In the genomic region with DNA sequence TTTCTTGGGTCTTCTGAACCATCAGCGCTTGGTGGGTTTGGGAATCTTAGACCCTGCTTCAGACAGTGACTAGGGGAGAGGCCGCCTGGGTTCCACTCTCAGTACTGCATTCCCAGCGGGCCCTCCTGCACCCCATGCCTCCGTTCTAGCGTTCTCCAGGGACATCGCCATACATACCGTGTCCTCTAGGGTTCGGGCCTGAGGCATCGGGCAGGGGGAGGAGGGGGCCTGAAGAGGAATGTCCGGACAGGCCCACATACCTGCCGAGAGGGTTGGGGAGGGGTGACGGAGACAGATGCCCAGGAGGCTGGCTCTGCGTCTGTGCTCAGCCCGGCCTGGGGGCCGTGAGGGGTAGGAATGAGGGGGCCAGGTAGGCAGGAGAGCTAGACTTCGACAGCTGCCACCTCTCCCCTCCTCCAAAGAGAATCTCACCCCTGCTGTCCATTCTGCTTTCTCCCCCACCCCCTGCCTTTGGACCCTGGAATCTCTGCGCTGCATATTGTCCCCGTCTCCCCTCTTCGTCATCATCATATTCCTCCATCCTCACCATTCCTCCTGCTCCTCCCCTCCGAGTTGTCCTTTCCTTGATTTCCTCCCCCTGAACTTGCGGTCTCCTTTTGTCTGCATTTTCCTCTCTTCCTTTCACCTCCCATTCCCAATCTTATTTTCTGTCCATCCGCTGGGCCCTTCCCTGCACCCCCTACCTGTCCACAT, we compare ENCODE assay signal across 23 cellular contexts. TPM values are rescaled to one million over a fixed set of nuclear protein-coding genes. Genes with fewer than 3 reads are reported as not detected.
DNase-seq lines count a peak whose midpoint lies in the region; ATAC-seq, FAIRE-seq and TF ChIP-seq lines count a peak whose summit lies in the region.
"Had no signal": no experiment of that assay in that cellular context is flagged by ENCODE, and none has a peak within 500 bp of the region (broad histone marks: within the 10 kb centered on the region; RNA-seq: fewer than 3 reads in every experiment).

No MANE protein-coding gene starts in this region.

- H3K79me2 ChIP-seq in HepG2 (ENCODE audit: insufficient read depth, low read length), result no peaks in the 10 kb centered on the region
- no peaks in the 10 kb centered on the region for H3K79me2 ChIP-seq in OCI-LY7 (ENCODE audit: insufficient read depth, low read depth, low read length)

- no peak for TF ChIP-seq POLR2A in HepG2 (IDR thresholded peaks at IDR 0.05; ENCODE audit: insufficient read depth in 1 of 2, low read depth in 2 of 2, low read length in 2 of 2)
- no peak for TF ChIP-seq POLR2A in right lobe of liver (IDR thresholded peaks at IDR 0.05)

- H4K20me1 ChIP-seq in HepG2 (ENCODE audit: insufficient read depth, low read length) (peaks cover 3% of the 10 kb centered on the region; the same call in 1 of the 2 replicates), OCI-LY7 (ENCODE audit: insufficient read depth, low read length) (no peaks in the 10 kb centered on the region)

- TF ChIP-seq CTCF in HepG2 (CRISPR knock-in tag; IDR thresholded peaks at IDR 0.05) (no peak), right lobe of liver (IDR thresholded peaks at IDR 0.05) (no peak), OCI-LY7 (conservative IDR thresholded peaks at IDR 0.05; ENCODE audit: low read length) (no peak)

- POLR2A ChIA-PET in HepG2 (lab: Yijun Ruan, JAX) (no interaction called here), OCI-LY7 (lab: Charles Lee) (no interaction called here)

- H3K4me3 Mint-ChIP-seq in T-helper 17 cell, result peak overlapping the region; percentile 94
- peak overlapping the region; percentile 71 to 83 for H3K4me3 Mint-ChIP-seq in stimulated activated naive B cell treated with anti-CD40 and anti-IgM and Interleukin-4, amounts not matched to agents 10 μg/mL and 1 μg/mL and 100 μg/mL, for 72 hours

- peaks cover 25% of the 10 kb centered on the region for H3K4me1 Mint-ChIP-seq in T-helper 17 cell
- peaks cover 34 to 48% of the 10 kb centered on the region in 2 donors for H3K4me1 Mint-ChIP-seq in stimulated activated naive B cell treated with anti-CD40 and anti-IgM and Interleukin-4, amounts not matched to agents 10 μg/mL and 1 μg/mL and 100 μg/mL, for 72 hours

- CTCF ChIA-PET in HepG2 (lab: Yijun Ruan, JAX; ENCODE audit: low intra/inter-chr PET ratio, low total read pairs) (no interaction called here), OCI-LY7 (lab: Charles Lee; ENCODE audit: unreplicated experiment) (no interaction called here)

- intact Hi-C loops in HepG2 (cut with micrococcal nuclease; ENCODE audit: unreplicated experiment), result no loop called here
- intact Hi-C loops in right lobe of liver (cut with DNase I), result no loop called here
- intact Hi-C loops in OCI-LY7 (cut with micrococcal nuclease; ENCODE audit: unreplicated experiment), result no loop called here

- TF ChIP-seq EP300 in HepG2 (IDR thresholded peaks at IDR 0.05; ENCODE audit: low read depth in 2 of 2, low read length in 2 of 2) (no peak), HepG2 (CRISPR knock-in tag; IDR thresholded peaks at IDR 0.05; ENCODE audit: borderline replicate concordance) (no peak)

- peaks cover 12% of the 10 kb centered on the region for H3K36me3 Mint-ChIP-seq in T-helper 17 cell (ENCODE audit: low read depth)
- peaks cover 0 to 5% of the 10 kb centered on the region in 2 donors for H3K36me3 Mint-ChIP-seq in stimulated activated naive B cell treated with anti-CD40 and anti-IgM and Interleukin-4, amounts not matched to agents 10 μg/mL and 1 μg/mL and 100 μg/mL, for 72 hours

- TF ChIP-seq RAD21 in HepG2 (CRISPR knock-in tag; IDR thresholded peaks at IDR 0.05), result no peak

- H3K27me3 Mint-ChIP-seq in T-helper 17 cell, result peaks cover 59% of the 10 kb centered on the region
- H3K27me3 Mint-ChIP-seq in stimulated activated naive B cell treated with anti-CD40 and anti-IgM and Interleukin-4, amounts not matched to agents 10 μg/mL and 1 μg/mL and 100 μg/mL, for 72 hours, result peaks cover 35 to 56% of the 10 kb centered on the region in 2 donors

- H3K4me3 ChIP-seq in HepG2 (replicated peaks in 1 of 3; ENCODE audit: insufficient read depth in 1 of 3, low read depth in 2 of 3, low read length in 3 of 3), result no peak overlapping the region
- H3K4me3 ChIP-seq in right lobe of liver, result no peak overlapping the region
- H3K4me3 ChIP-seq in OCI-LY7 (ENCODE audit: low read depth, low read length, poor library complexity, severe bottlenecking), result no peak overlapping the region
- H3K4me3 ChIP-seq: ascending aorta, esophagus muscularis mucosa, heart left ventricle, K562, mucosa of descending colon had no signal

- no peak for FAIRE-seq in HepG2 (lab: Jason Lieb, UNC)
- FAIRE-seq: K562 had no signal

- no peaks in the 10 kb centered on the region for H3K9me2 ChIP-seq in OCI-LY7 (ENCODE audit: insufficient read depth, low read length)

- peak; percentile 54 for ATAC-seq in HepG2
- no peak for ATAC-seq in right lobe of liver
- ATAC-seq in T-helper 17 cell, result no peak
- no peak for ATAC-seq in stimulated activated naive B cell treated with anti-CD40 and anti-IgM and Interleukin-4, amounts not matched to agents 10 μg/mL and 1 μg/mL and 100 μg/mL, for 72 hours (replicated peaks)
- no peak for ATAC-seq in HG02885 (IDR thresholded peaks at IDR 0.05; ENCODE audit: poor library complexity, unreplicated experiment)
- ATAC-seq: HCT116, K562 had no signal

- no peak overlapping the region for H3K27ac ChIP-seq in HepG2 (ENCODE audit: extremely low read length, insufficient read depth, low read length)
- H3K27ac ChIP-seq in right lobe of liver, result no peak overlapping the region
- H3K27ac ChIP-seq in OCI-LY7 (ENCODE audit: low read depth, low read length, poor library complexity, severe bottlenecking), result no peak overlapping the region
- H3K27ac ChIP-seq: ascending aorta, esophagus muscularis mucosa, heart left ventricle, spleen, stomach had no signal

- H3K27me3 ChIP-seq in HepG2 (ENCODE audit: control insufficient read depth in 1 of 2, insufficient read depth in 2 of 2, low read length in 2 of 2) (peaks cover 9 to 94% of the 10 kb centered on the region in 2 experiments; a peak in 4 of 5 replicates), right lobe of liver (peaks cover 0 to 18% of the 10 kb centered on the region in 2 donors)

- DNase-seq in HepG2 (ENCODE audit: low spot score) (no peak), right lobe of liver (no peak), T-helper 17 cell (no peak), iPS-NIHi11 (ENCODE audit: low spot score) (peak; percentile 66), EL (no peak), OCI-LY7 (ENCODE audit: low spot score) (no peak)
- DNase-seq in stimulated activated naive B cell treated with anti-CD40 and anti-IgM and Interleukin-4, amounts not matched to agents 10 μg/mL and 1 μg/mL and 100 μg/mL, for 72 hours, result no peak
- DNase-seq: Calu3, GDM1, mucosa of descending colon, NCI-H1048, posterior cingulate gyrus, SHP77, stomach, T1000 had no signal

- H3K36me3 ChIP-seq in HepG2 (replicated peaks in 1 of 2; ENCODE audit: control insufficient read depth in 1 of 2, insufficient read depth in 2 of 2, low read length in 2 of 2) (no peaks in the 10 kb centered on the region), right lobe of liver (no peaks in the 10 kb centered on the region), OCI-LY7 (ENCODE audit: insufficient read depth, low read length) (no peaks in the 10 kb centered on the region)
- H3K36me3 ChIP-seq: ascending aorta, esophagus muscularis mucosa, heart left ventricle, stomach had no signal

- H3K4me2 ChIP-seq in HepG2 (ENCODE audit: low read depth, low read length) (no peak overlapping the region), OCI-LY7 (ENCODE audit: low read length) (no peak overlapping the region)

- no peak overlapping the region for H3K27ac Mint-ChIP-seq in T-helper 17 cell
- H3K27ac Mint-ChIP-seq in stimulated activated naive B cell treated with anti-CD40 and anti-IgM and Interleukin-4, amounts not matched to agents 10 μg/mL and 1 μg/mL and 100 μg/mL, for 72 hours, result no peak overlapping the region

- H3K4me1 ChIP-seq in HepG2 (ENCODE audit: insufficient read depth, low read length) (no peaks in the 10 kb centered on the region; the same call in 1 of the 2 replicates), right lobe of liver (peaks cover 0 to 7% (median 0%) of the 10 kb centered on the region in 4 donors), OCI-LY7 (ENCODE audit: insufficient read depth, low read length, poor library complexity, severe bottlenecking) (peaks cover 14% of the 10 kb centered on the region)

- no TSS peak for BruUV-seq in HepG2 (replicated peaks; lab: Mats Ljungman, UMichigan)
- BruUV-seq in OCI-LY7 (replicated peaks; lab: Mats Ljungman, UMichigan), result no TSS peak

- no peaks in the 10 kb centered on the region for H3K9me3 Mint-ChIP-seq in stimulated activated naive B cell treated with anti-CD40 and anti-IgM and Interleukin-4, amounts not matched to agents 10 μg/mL and 1 μg/mL and 100 μg/mL, for 72 hours

- in situ Hi-C loops in HepG2 (cut with HindIII; ENCODE audit: extremely low pct_ligation_motif_present, low pct_unique_long_range_greater_than_20kb), result no loop called here

- no peak overlapping the region for H3K9ac ChIP-seq in HepG2 (ENCODE audit: insufficient read depth, low read depth, low read length)

- H3K9me3 ChIP-seq in HepG2 (ENCODE audit: low read length) (no peaks in the 10 kb centered on the region), right lobe of liver (no peaks in the 10 kb centered on the region), T-helper 17 cell (ENCODE audit: control insufficient read depth, low read length, poor library complexity, severe bottlenecking) (no peaks in the 10 kb centered on the region), OCI-LY7 (ENCODE audit: low read length) (no peaks in the 10 kb centered on the region)
- H3K9me3 ChIP-seq: ascending aorta, esophagus muscularis mucosa, heart left ventricle, mucosa of descending colon, spleen, stomach had no signal

- H2AFZ ChIP-seq in HepG2 (ENCODE audit: low read length), result no peak overlapping the region
- H2AFZ ChIP-seq in OCI-LY7 (ENCODE audit: low read length), result no peak overlapping the region

- WGBS in HepG2 (ENCODE audit: low lambda C conversion rate), result 22% methylated on average over 22 of the region's 22 CpGs
- WGBS in right lobe of liver (ENCODE audit: insufficient coverage, low coverage, low lambda C conversion rate, missing lambda C conversion rate), result 7% methylated on average over 11 of the region's 22 CpGs

RNA-seq across cellular contexts. Expression of gene WNT10A, which starts 7.8 kb away (rescaled TPM):
- not detected in 2 replicates for total RNA-seq in HepG2 (2016; rRNA removed; fragmentation: Illumina TruSeq; extraction: Trizol)
- total RNA-seq in HepG2 (2016; cell fraction: cytosol; rRNA removed; fragmentation: Illumina TruSeq; extraction: Trizol; ENCODE audit: low read depth), result 0.20 TPM in 1 of 2 replicates, not detected in the other
- total RNA-seq in HepG2 (2016; cell fraction: insoluble cytoplasmic fraction; rRNA removed; fragmentation: Illumina TruSeq; extraction: Trizol), result not detected in 2 replicates
- total RNA-seq in HepG2 (2016; cell fraction: membrane; rRNA removed; fragmentation: Illumina TruSeq; extraction: Trizol), result not detected in 2 replicates
- not detected in 2 replicates for total RNA-seq in HepG2 (2016; cell fraction: nucleus; rRNA removed; fragmentation: Illumina TruSeq; extraction: Trizol)
- polyA plus RNA-seq in HepG2 (2011; rRNA removed), result 0.03 TPM in 1 of 2 replicates, not detected in the other
- 0.03 TPM in 2 replicates for polyA plus RNA-seq in HepG2 (2011; cell fraction: cytosol; rRNA removed)
- 0.12 TPM in 1 of 2 replicates, not detected in the other for polyA plus RNA-seq in HepG2 (2011; cell fraction: nucleus; rRNA removed)
- not detected in 2 replicates for polyA plus RNA-seq in HepG2 (2012)
- 0.07 TPM in 1 of 2 replicates, not detected in the other for polyA plus RNA-seq in HepG2 (2016; cell fraction: cytosol; fragmentation: Illumina TruSeq; extraction: Trizol; ENCODE audit: low read depth)
- polyA plus RNA-seq in HepG2 (2016; cell fraction: insoluble cytoplasmic fraction; fragmentation: Illumina TruSeq; extraction: Trizol; ENCODE audit: low read depth), result not detected in 2 replicates
- polyA plus RNA-seq in HepG2 (2016; cell fraction: membrane; fragmentation: Illumina TruSeq; extraction: Trizol; ENCODE audit: low read depth), result not detected in 2 replicates
- polyA plus RNA-seq in HepG2 (2016; cell fraction: nucleus; fragmentation: Illumina TruSeq; extraction: Trizol; ENCODE audit: insufficient read depth, low read depth), result not detected in 2 replicates
- 0.05 TPM in 1 of 2 replicates, not detected in the other for polyA minus RNA-seq in HepG2 (2011; rRNA and poly(A)+ RNA removed; ENCODE audit: low replicate concordance)
- not detected in 2 replicates for polyA minus RNA-seq in HepG2 (2011; cell fraction: cytosol; rRNA and poly(A)+ RNA removed)
- polyA minus RNA-seq in HepG2 (2011; cell fraction: nucleus; rRNA and poly(A)+ RNA removed), result not detected in 2 replicates
- total RNA-seq in right lobe of liver, result under 1 TPM in 1 of 6 experiments, not detected in 5; 0.31 TPM
- total RNA-seq in T-helper 17 cell, result 10 to 100 TPM in 1 of 2 donors, 1 to 10 TPM in 1; 5.5 to 14.4 TPM
- total RNA-seq in OCI-LY7 (2014; rRNA removed; shearing (Covaris generic)), result 3.6 and 5.5 TPM in 2 replicates
- total RNA-seq in OCI-LY7 (2022), result 6.4 and 11.4 TPM in 2 replicates
- total RNA-seq: ascending aorta, K562 had no signal
- polyA plus RNA-seq: AG04450, K562 had no signal

RNA-seq across cellular contexts. Expression of gene WNT6, which starts 13.2 kb away (rescaled TPM):
- total RNA-seq in HepG2 (2016; rRNA removed; fragmentation: Illumina TruSeq; extraction: Trizol), result 0.20 TPM in 1 of 2 replicates, not detected in the other
- total RNA-seq in HepG2 (2016; cell fraction: cytosol; rRNA removed; fragmentation: Illumina TruSeq; extraction: Trizol; ENCODE audit: low read depth), result not detected in 2 replicates
- total RNA-seq in HepG2 (2016; cell fraction: insoluble cytoplasmic fraction; rRNA removed; fragmentation: Illumina TruSeq; extraction: Trizol), result 0.13 TPM in 1 of 2 replicates, not detected in the other
- total RNA-seq in HepG2 (2016; cell fraction: membrane; rRNA removed; fragmentation: Illumina TruSeq; extraction: Trizol), result 0.12 TPM in 1 of 2 replicates, not detected in the other
- total RNA-seq in HepG2 (2016; cell fraction: nucleus; rRNA removed; fragmentation: Illumina TruSeq; extraction: Trizol), result not detected in 2 replicates
- polyA plus RNA-seq in HepG2 (2011; rRNA removed), result 0.09 TPM in 1 of 2 replicates, not detected in the other
- polyA plus RNA-seq in HepG2 (2011; cell fraction: cytosol; rRNA removed), result 0.04 and 0.05 TPM in 2 replicates
- polyA plus RNA-seq in HepG2 (2011; cell fraction: nucleus; rRNA removed), result 0.28 and 0.42 TPM in 2 replicates
- not detected in 2 replicates for polyA plus RNA-seq in HepG2 (2012)
- not detected in 2 replicates for polyA plus RNA-seq in HepG2 (2016; cell fraction: cytosol; fragmentation: Illumina TruSeq; extraction: Trizol; ENCODE audit: low read depth)
- polyA plus RNA-seq in HepG2 (2016; cell fraction: insoluble cytoplasmic fraction; fragmentation: Illumina TruSeq; extraction: Trizol; ENCODE audit: low read depth), result not detected in 2 replicates
- polyA plus RNA-seq in HepG2 (2016; cell fraction: membrane; fragmentation: Illumina TruSeq; extraction: Trizol; ENCODE audit: low read depth), result 0.10 TPM in 1 of 2 replicates, not detected in the other
- polyA plus RNA-seq in HepG2 (2016; cell fraction: nucleus; fragmentation: Illumina TruSeq; extraction: Trizol; ENCODE audit: insufficient read depth, low read depth), result 0.37 and 0.91 TPM in 2 replicates
- 0.09 and 0.14 TPM in 2 replicates for polyA minus RNA-seq in HepG2 (2011; rRNA and poly(A)+ RNA removed; ENCODE audit: low replicate concordance)
- polyA minus RNA-seq in HepG2 (2011; cell fraction: cytosol; rRNA and poly(A)+ RNA removed), result not detected in 2 replicates
- not detected in 2 replicates for polyA minus RNA-seq in HepG2 (2011; cell fraction: nucleus; rRNA and poly(A)+ RNA removed)
- under 1 TPM in 1 of 6 experiments, not detected in 5; 0.25 TPM for total RNA-seq in right lobe of liver
- total RNA-seq in T-helper 17 cell, result not detected
- total RNA-seq in OCI-LY7 (2014; rRNA removed; shearing (Covaris generic)), result not detected in 2 replicates
- 0.74 and 1.8 TPM in 2 replicates for total RNA-seq in OCI-LY7 (2022)
- total RNA-seq: Calu3, K562 had no signal
- polyA plus RNA-seq: AG04450, K562 had no signal

RNA-seq across cellular contexts. Expression of gene PRKAG3, which starts 41.2 kb away (rescaled TPM):
- total RNA-seq in HepG2 (2016; rRNA removed; fragmentation: Illumina TruSeq; extraction: Trizol) (not detected in 2 replicates), right lobe of liver (not detected), T-helper 17 cell (not detected), OCI-LY7 (2022) (not detected in 2 replicates)
- total RNA-seq in HepG2 (2016; cell fraction: cytosol; rRNA removed; fragmentation: Illumina TruSeq; extraction: Trizol; ENCODE audit: low read depth), result not detected in 2 replicates
- not detected in 2 replicates for total RNA-seq in HepG2 (2016; cell fraction: insoluble cytoplasmic fraction; rRNA removed; fragmentation: Illumina TruSeq; extraction: Trizol)
- not detected in 2 replicates for total RNA-seq in HepG2 (2016; cell fraction: membrane; rRNA removed; fragmentation: Illumina TruSeq; extraction: Trizol)
- total RNA-seq in HepG2 (2016; cell fraction: nucleus; rRNA removed; fragmentation: Illumina TruSeq; extraction: Trizol), result not detected in 2 replicates
- polyA plus RNA-seq in HepG2 (2011; rRNA removed), result not detected in 2 replicates
- polyA plus RNA-seq in HepG2 (2011; cell fraction: cytosol; rRNA removed), result not detected in 2 replicates
- not detected in 2 replicates for polyA plus RNA-seq in HepG2 (2011; cell fraction: nucleus; rRNA removed)
- polyA plus RNA-seq in HepG2 (2012), result not detected in 2 replicates
- not detected in 2 replicates for polyA plus RNA-seq in HepG2 (2016; cell fraction: cytosol; fragmentation: Illumina TruSeq; extraction: Trizol; ENCODE audit: low read depth)
- polyA plus RNA-seq in HepG2 (2016; cell fraction: insoluble cytoplasmic fraction; fragmentation: Illumina TruSeq; extraction: Trizol; ENCODE audit: low read depth), result not detected in 2 replicates
- polyA plus RNA-seq in HepG2 (2016; cell fraction: membrane; fragmentation: Illumina TruSeq; extraction: Trizol; ENCODE audit: low read depth), result not detected in 2 replicates
- not detected in 2 replicates for polyA plus RNA-seq in HepG2 (2016; cell fraction: nucleus; fragmentation: Illumina TruSeq; extraction: Trizol; ENCODE audit: insufficient read depth, low read depth)
- polyA minus RNA-seq in HepG2 (2011; rRNA and poly(A)+ RNA removed; ENCODE audit: low replicate concordance), result 0.32 TPM in 1 of 2 replicates, not detected in the other
- polyA minus RNA-seq in HepG2 (2011; cell fraction: cytosol; rRNA and poly(A)+ RNA removed), result not detected in 2 replicates
- polyA minus RNA-seq in HepG2 (2011; cell fraction: nucleus; rRNA and poly(A)+ RNA removed), result not detected in 2 replicates
- not detected in 2 replicates for total RNA-seq in OCI-LY7 (2014; rRNA removed; shearing (Covaris generic))
- total RNA-seq: ascending aorta, Calu3, esophagus muscularis mucosa, heart left ventricle, K562, mucosa of descending colon, spleen, stomach had no signal
- polyA plus RNA-seq: AG04450, K562, spleen, stomach had no signal
